In the genomic region with DNA sequence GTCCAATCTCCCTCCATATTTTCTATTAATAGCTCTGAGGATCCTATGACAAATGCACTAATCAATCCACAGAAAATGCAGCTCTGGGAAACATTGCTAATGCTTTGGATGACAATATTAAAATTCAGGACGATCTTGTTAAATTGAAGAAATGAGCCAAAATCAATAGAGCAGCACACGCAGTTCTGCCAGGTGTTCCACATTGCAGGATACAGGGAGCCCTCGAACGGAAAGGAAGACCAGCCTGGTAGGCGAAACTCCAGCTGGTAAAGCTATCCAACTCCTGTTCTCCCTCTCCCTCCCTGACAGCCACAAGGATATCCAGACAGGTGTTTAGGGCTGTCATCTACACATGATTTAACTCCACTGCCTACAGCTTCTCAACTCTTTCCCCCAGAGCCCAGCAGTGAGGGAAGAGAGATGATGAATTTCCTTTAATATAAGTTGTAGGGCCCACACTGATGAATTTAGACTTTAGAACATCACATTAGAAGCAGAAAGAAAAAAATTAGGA, we compare ENCODE assay signal across 14 cellular contexts.
"Had no signal": no experiment of that assay in that cellular context is flagged by ENCODE, and none has a peak within 500 bp of the region (broad histone marks: within the 10 kb centered on the region; RNA-seq: fewer than 3 reads in every experiment).

No MANE protein-coding gene starts in this region.

- DNase-seq: activated CD4-positive, alpha-beta memory T cell treated with anti-CD3 and anti-CD28 coated beads for 36 hours; activated gamma-delta T cell; activated naive CD8-positive, alpha-beta T cell treated with anti-CD3 and anti-CD28 coated beads for 36 hours; activated T-cell treated with anti-CD3 and anti-CD28 coated beads, Interleukin-2, amount 50 U/mL, for 48 hours; cerebellar nuclear complex; effector memory CD8-positive, alpha-beta T cell; gastrocnemius medialis; kidney; mesendoderm; nephron progenitor cell; stimulated activated CD4-positive, alpha-beta T cell treated with anti-CD3 and anti-CD28 coated beads, Interleukin-4, amount 100 ng/mL, for 1 hour; stimulated activated CD8-positive, alpha-beta memory T cell treated with anti-CD3 and anti-CD28 coated beads, Interleukin-4, amount 100 ng/mL, for 48 hours; stimulated activated naive CD8-positive, alpha-beta T cell treated with anti-CD3 and anti-CD28 coated beads, Interleukin-15, Interleukin-2, amounts not matched to agents 100 U/mL and 50 U/mL, for 24 hours; upper lobe of left lung had no signal
